Comparison of ENCODE assay signal across 9 cellular contexts in genomic region chr2:235170536-235171510, GRCh38.
A peak's percentile ranks its signal among the peaks of the same experiment; 100 is the strongest.
DNase-seq lines count a peak whose midpoint lies in the region; ATAC-seq and TF ChIP-seq lines count a peak whose summit lies in the region.
"Had no signal": no experiment of that assay in that cellular context is flagged by ENCODE, and none has a peak within 500 bp of the region (broad histone marks: within the 10 kb centered on the region; RNA-seq: fewer than 3 reads in every experiment).

No MANE protein-coding gene starts in this region.

- H3K9me3 Mint-ChIP-seq in mesothelial cell of epicardium, result peaks cover 6% of the 10 kb centered on the region

- H3K27me3 Mint-ChIP-seq in mesothelial cell of epicardium (ENCODE audit: low read depth), result no peaks in the 10 kb centered on the region

- no peak overlapping the region for H3K4me3 Mint-ChIP-seq in mesothelial cell of epicardium

- peaks cover 16% of the 10 kb centered on the region for H3K4me1 Mint-ChIP-seq in mesothelial cell of epicardium

- no peak overlapping the region for H3K4me3 ChIP-seq in AG09309 (ENCODE audit: control insufficient read depth, low read depth, low read length)
- H3K4me3 ChIP-seq: skin epidermis had no signal

- CTCF ChIA-PET in GM10248 (lab: Yijun Ruan, JAX), result no interaction called here

- TF ChIP-seq EP300 in Ishikawa (IDR thresholded peaks at IDR 0.05; ENCODE audit: borderline replicate concordance), result no peak; the same call in 1 of the 2 replicates

- no peaks in the 10 kb centered on the region for H3K36me3 Mint-ChIP-seq in mesothelial cell of epicardium

- ATAC-seq in HG02884 (IDR thresholded peaks at IDR 0.05; ENCODE audit: unreplicated experiment), result no peak

- no peak overlapping the region for H3K27ac Mint-ChIP-seq in mesothelial cell of epicardium

- peak; percentile 23; the same call in 1 of the 2 replicates for TF ChIP-seq RAD21 in Ishikawa (IDR thresholded peaks at IDR 0.05; ENCODE audit: low read depth)

- DNase-seq in AG09309 (ENCODE audit: low read depth) (peak; percentile 67), SW 1271 (lab: John Stamatoyannopoulos, UW) (peak; percentile 43 to 86), iPS-NIHi11 (ENCODE audit: low spot score) (peak; percentile 65), mesothelial cell of epicardium (ENCODE audit: low spot score in 2 of 2, unreplicated experiment in 2 of 2) (no peak), GM10248 (ENCODE audit: extremely low spot score) (no peak), NAMALWA (ENCODE audit: low spot score) (no peak)

- peak; percentile 52 for TF ChIP-seq CTCF in AG09309 (IDR thresholded peaks at IDR 0.05; ENCODE audit: control insufficient read depth, insufficient read depth, low read depth, low read length, missing control alignments)
- TF ChIP-seq CTCF in mesothelial cell of epicardium (IDR thresholded peaks at IDR 0.05; ENCODE audit: unreplicated experiment), result no peak
- TF ChIP-seq CTCF in GM10248 (IDR thresholded peaks at IDR 0.05; ENCODE audit: control extremely low read depth, extremely low read depth, low read depth, missing control alignments), result no peak

- POLR2A ChIA-PET in GM10248 (lab: Yijun Ruan, JAX), result no interaction called here

TF ChIP-seq in Ishikawa, 13 proteins besides CTCF, POLR2A, EP300 and RAD21:
- TF ChIP-seq NFIC (IDR thresholded peaks at IDR 0.05), result 0 out of 2 replicates have a peak, but pooled peaks have one; percentile 21
- peak; percentile 55; the same call in 1 of the 2 replicates for TF ChIP-seq TCF12 (IDR thresholded peaks at IDR 0.05; ENCODE audit: low read depth)
- TF ChIP-seq TEAD4 (IDR thresholded peaks at IDR 0.05), result 0 out of 2 replicates have a peak, but pooled peaks have one; percentile 42
- TF ChIP-seq TAF1 (IDR thresholded peaks at IDR 0.05; ENCODE audit: low read depth), result no peak

Comparison
In these comparisons a context has a peak if more than half of its experiments do, and no peak if none do; other contexts are left out.
1. DNase-seq: peak in AG09309 (single experiment), SW 1271 (2 of 2) and iPS-NIHi11 (single experiment); none in mesothelial cell of epicardium (0 of 2), GM10248 (single experiment) and NAMALWA (single experiment).